Comparison of ENCODE assay signal across 21 cellular contexts in the genomic region with DNA sequence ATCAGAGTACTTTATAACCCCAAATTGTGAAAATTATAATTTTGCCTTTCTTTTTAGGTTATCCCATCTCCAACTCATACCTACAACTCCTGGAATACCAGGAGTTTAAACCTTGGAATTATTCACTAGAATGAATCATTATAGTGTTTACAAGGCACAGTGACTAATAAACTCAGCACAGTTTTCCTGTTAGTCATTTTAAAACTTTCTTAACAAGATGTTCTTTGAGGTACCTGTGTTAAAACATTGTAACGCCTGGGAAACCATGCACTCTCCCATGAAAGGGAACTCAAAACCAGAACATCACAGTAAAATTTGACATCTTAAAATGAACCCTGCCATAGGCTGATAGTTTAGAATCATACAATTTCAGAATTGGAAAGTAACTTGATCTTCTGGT.
DNase-seq lines count a peak whose midpoint lies in the region; ATAC-seq and TF ChIP-seq lines count a peak whose summit lies in the region.
"Had no signal": no experiment of that assay in that cellular context is flagged by ENCODE, and none has a peak within 500 bp of the region (broad histone marks: within the 10 kb centered on the region; RNA-seq: fewer than 3 reads in every experiment).

No MANE protein-coding gene starts in this region.

- DNase-seq in BJ (ENCODE audit: low read depth): peak; percentile 19
- peak; percentile 63 for DNase-seq in HFFc6
- DNase-seq in RWPE2 (ENCODE audit: low spot score): no peak
- peak; percentile 34 for DNase-seq in fibroblast of peridontal ligament (ENCODE audit: extremely low read depth)
- DNase-seq in activated CD4-positive, alpha-beta T cell treated with anti-CD3 and anti-CD28 coated beads for 48 hours: no peak
- DNase-seq in tibial artery: no peak
- no peak for DNase-seq in mucosa of descending colon
- DNase-seq in NCI-H1694 treated with DMSO at 0.1 percent for 48 hours (lab: John Stamatoyannopoulos, UW): no peak
- DNase-seq: activated CD4-positive, alpha-beta T cell treated with anti-CD3 and anti-CD28 coated beads, Interleukin-2, amount 10 ng/mL, durations not matched to agents 24 days and 14 days; activated T-cell treated with anti-CD3 and anti-CD28 coated beads, Interleukin-2, amount 50 U/mL, for 48 hours; amniotic stem cell; effector CD4-positive, alpha-beta T cell; glutamatergic neuron; kidney; NCI-H1048; OCI-M1; stimulated activated CD8-positive, alpha-beta memory T cell treated with anti-CD3 and anti-CD28 coated beads, Interleukin-4, amount 100 ng/mL, for 48 hours; T-helper 1 cell; upper lobe of left lung had no signal

- H3K4me1 Mint-ChIP-seq in HFFc6 (ENCODE audit: low read depth): peaks cover 66% of the 10 kb centered on the region
- H3K4me1 Mint-ChIP-seq: activated CD4-positive, alpha-beta T cell treated with anti-CD3 and anti-CD28 coated beads, Interleukin-2, amount 10 ng/mL, durations not matched to agents 24 days and 14 days; GM23338 had no signal

- H3K4me1 ChIP-seq in RWPE2 (ENCODE audit: insufficient read depth, poor library complexity, severe bottlenecking): peaks cover 61% of the 10 kb centered on the region
- H3K4me1 ChIP-seq in tibial artery: no peaks in the 10 kb centered on the region
- H3K4me1 ChIP-seq in mucosa of descending colon (ENCODE audit: low read depth): no peaks in the 10 kb centered on the region
- H3K4me1 ChIP-seq: prostate gland, upper lobe of left lung had no signal

- intact Hi-C loops in tibial artery (cut with DNase I; ENCODE audit: low total_unique reads) (loop anchor here (5.0 kb wide), 1 partner anchor 454 kb away; no protein-coding TSS in a partner anchor), mucosa of descending colon (cut with DNase I, micrococcal nuclease) (no loop called here)

- TF ChIP-seq CTCF in BJ (IDR thresholded peaks at IDR 0.05; ENCODE audit: insufficient read depth, low read depth, low read length) (no peak), HFFc6 (IDR thresholded peaks at IDR 0.05) (no peak), RWPE2 (IDR thresholded peaks at IDR 0.05; ENCODE audit: poor library complexity, severe bottlenecking) (no peak), tibial artery (IDR thresholded peaks at IDR 0.05) (no peak), mucosa of descending colon (IDR thresholded peaks at IDR 0.05) (no peak)

- H3K27ac Mint-ChIP-seq in HFFc6: peak overlapping the region; percentile 71
- H3K27ac Mint-ChIP-seq: activated CD4-positive, alpha-beta T cell treated with anti-CD3 and anti-CD28 coated beads, Interleukin-2, amount 10 ng/mL, durations not matched to agents 24 days and 14 days; GM23338 had no signal

- H3K4me3 Mint-ChIP-seq in HFFc6: peak overlapping the region; percentile 53; the same call in 1 of the 2 replicates
- H3K4me3 Mint-ChIP-seq: activated CD4-positive, alpha-beta T cell treated with anti-CD3 and anti-CD28 coated beads, Interleukin-2, amount 10 ng/mL, durations not matched to agents 24 days and 14 days; GM23338 had no signal

- no peaks in the 10 kb centered on the region for H3K27me3 Mint-ChIP-seq in HFFc6 (ENCODE audit: insufficient read depth)
- H3K27me3 Mint-ChIP-seq: activated CD4-positive, alpha-beta T cell treated with anti-CD3 and anti-CD28 coated beads, Interleukin-2, amount 10 ng/mL, durations not matched to agents 24 days and 14 days had no signal

- no peaks in the 10 kb centered on the region for H3K9me3 Mint-ChIP-seq in HFFc6
- H3K9me3 Mint-ChIP-seq: activated CD4-positive, alpha-beta T cell treated with anti-CD3 and anti-CD28 coated beads, Interleukin-2, amount 10 ng/mL, durations not matched to agents 24 days and 14 days; GM23338 had no signal

- ATAC-seq in RWPE2 (ENCODE audit: low read depth): peak; percentile 76
- ATAC-seq in mucosa of descending colon: no peak
- ATAC-seq: GM23338 had no signal

- H3K4me3 ChIP-seq in BJ (ENCODE audit: low read depth, low read length) (no peak overlapping the region), RWPE2 (ENCODE audit: severe bottlenecking) (no peak overlapping the region), tibial artery (no peak overlapping the region), mucosa of descending colon (no peak overlapping the region)
- H3K4me3 ChIP-seq: GM23338, prostate gland, upper lobe of left lung had no signal

- POLR2A ChIA-PET in BJ (lab: Charles Lee): no interaction called here

- no peaks in the 10 kb centered on the region for H3K9me3 ChIP-seq in RWPE2 (ENCODE audit: severe bottlenecking)
- no peaks in the 10 kb centered on the region for H3K9me3 ChIP-seq in tibial artery
- no peaks in the 10 kb centered on the region for H3K9me3 ChIP-seq in mucosa of descending colon
- H3K9me3 ChIP-seq: prostate gland, upper lobe of left lung had no signal

- H3K36me3 ChIP-seq in BJ (ENCODE audit: control insufficient read depth, insufficient read depth, low read length) (no peaks in the 10 kb centered on the region), RWPE2 (ENCODE audit: low read depth) (no peaks in the 10 kb centered on the region), tibial artery (no peaks in the 10 kb centered on the region), mucosa of descending colon (ENCODE audit: low read depth) (no peaks in the 10 kb centered on the region)
- H3K36me3 ChIP-seq: prostate gland, upper lobe of left lung had no signal

- peak overlapping the region; percentile 74 for H3K27ac ChIP-seq in RWPE2 (ENCODE audit: poor library complexity, severe bottlenecking)
- H3K27ac ChIP-seq in tibial artery: no peak overlapping the region
- H3K27ac ChIP-seq: prostate gland, upper lobe of left lung had no signal

- CTCF ChIA-PET in BJ (lab: Yijun Ruan, JAX): interaction anchor here (1.2 to 1.5 kb wide), 3 partner anchors 14 to 25 kb away, joined by 3 to 5 read pairs (median 3); no protein-coding TSS in a partner anchor

- no peaks in the 10 kb centered on the region for H3K27me3 ChIP-seq in BJ (ENCODE audit: control insufficient read depth, insufficient read depth, low read length)
- no peaks in the 10 kb centered on the region for H3K27me3 ChIP-seq in RWPE2 (ENCODE audit: insufficient read depth, poor library complexity, severe bottlenecking)
- no peaks in the 10 kb centered on the region for H3K27me3 ChIP-seq in tibial artery
- H3K27me3 ChIP-seq: upper lobe of left lung had no signal

- no peaks in the 10 kb centered on the region for H3K36me3 Mint-ChIP-seq in HFFc6 (ENCODE audit: low read depth)

Comparison
In these comparisons a context has a peak if more than half of its experiments do, and no peak if none do; other contexts are left out.
1. DNase-seq: peak in BJ (single experiment), HFFc6 (single experiment) and fibroblast of peridontal ligament (single experiment); none in RWPE2 (single experiment), activated CD4-positive, alpha-beta T cell treated with anti-CD3 and anti-CD28 coated beads for 48 hours (single experiment), tibial artery (0 of 2), mucosa of descending colon (0 of 3) and NCI-H1694 treated with DMSO at 0.1 percent for 48 hours (single experiment).